16 cellular contexts compared by ENCODE assay signal in genomic region chr3:46546896-46547440, GRCh38. TPM values are rescaled to one million over a fixed set of nuclear protein-coding genes. Genes with fewer than 3 reads are reported as not detected.
"Had no signal": no experiment of that assay in that cellular context is flagged by ENCODE, and none has a peak within 500 bp of the region (broad histone marks: within the 10 kb centered on the region; RNA-seq: fewer than 3 reads in every experiment).

No MANE protein-coding gene starts in this region.

- H3K36me3 ChIP-seq: upper lobe of right lung had no signal

- H3K4me3 ChIP-seq: lung, sigmoid colon, upper lobe of right lung had no signal

- H3K27me3 ChIP-seq: sigmoid colon, upper lobe of right lung had no signal

- H3K27ac ChIP-seq: sigmoid colon, upper lobe of right lung had no signal

- H3K4me1 ChIP-seq: sigmoid colon, upper lobe of right lung had no signal

- H3K9me3 ChIP-seq: sigmoid colon, upper lobe of right lung had no signal

- ATAC-seq: activated naive CD4-positive, alpha-beta T cell treated with anti-CD3 and anti-CD28 coated beads, Interleukin-2, amount 50 U/mL, for 72 hours; activated T-cell treated with anti-CD3 and anti-CD28 coated beads, Interleukin-2, amount 50 U/mL, for 4 hours; effector memory CD8-positive, alpha-beta T cell; naive thymus-derived CD4-positive, alpha-beta T cell; upper lobe of right lung had no signal

- DNase-seq: activated CD4-positive, CD25-positive, alpha-beta regulatory T cell; activated effector memory CD4-positive, alpha-beta T cell treated with anti-CD3 and anti-CD28 coated beads, Interleukin-2, amount 50 U/mL, for 16 hours; activated T-cell treated with anti-CD3 and anti-CD28 coated beads, Interleukin-2, amount 50 U/mL, for 4 hours; amniotic stem cell; effector memory CD8-positive, alpha-beta T cell; hypothalamus; naive thymus-derived CD4-positive, alpha-beta T cell; sigmoid colon; stimulated activated CD4-positive, alpha-beta T cell treated with anti-CD3 and anti-CD28 coated beads, Interleukin-12 subunit alpha, Interleukin-12 subunit beta, amount 100 ng/mL, for 4 hours; stimulated activated naive CD4-positive, alpha-beta T cell treated with Interleukin-2 at 50 U/mL for 16 hours; upper lobe of right lung had no signal

RNA-seq across cellular contexts. Expression of gene LRRC2, which starts 19.1 kb away (rescaled TPM):
- total RNA-seq: activated naive CD4-positive, alpha-beta T cell treated with anti-CD3 and anti-CD28 coated beads, Interleukin-2, amount 50 U/mL, for 72 hours; epithelial cell of proximal tubule had no signal

RNA-seq across cellular contexts. Expression of gene RTP3, which starts 49.2 kb away (rescaled TPM):
- total RNA-seq: activated naive CD4-positive, alpha-beta T cell treated with anti-CD3 and anti-CD28 coated beads, Interleukin-2, amount 50 U/mL, for 72 hours; activated T-cell treated with anti-CD3 and anti-CD28 coated beads, Interleukin-2, amount 50 U/mL, for 4 hours; epithelial cell of proximal tubule; glomerular endothelial cell; lung; naive thymus-derived CD4-positive, alpha-beta T cell; sigmoid colon; T-helper 1 cell treated with Interleukin-12 subunit alpha and Interleukin-12 subunit beta and Interleukin-4 antibody, amounts not matched to agents 30 ng/mL and 1 ng/mL, for 36 hours; upper lobe of right lung had no signal
- polyA plus RNA-seq: lung; naive thymus-derived CD4-positive, alpha-beta T cell; sigmoid colon had no signal
